2 cellular contexts compared by ENCODE assay signal in genomic region chr12:57234233-57234570, GRCh38.
TF ChIP-seq lines count a peak whose summit lies in the region.

No MANE protein-coding gene starts in this region.

TF ChIP-seq in HCT116, 20 proteins besides CTCF, POLR2A, EP300 and RAD21 (continued from another document):
- TF ChIP-seq REST (IDR thresholded peaks at IDR 0.05; ENCODE audit: low read depth) (no peak), EZH2phosphoT487 (IDR thresholded peaks at IDR 0.05; ENCODE audit: borderline replicate concordance) (no peak), SIN3A (IDR thresholded peaks at IDR 0.05; ENCODE audit: low read depth) (no peak), CEBPB (IDR thresholded peaks at IDR 0.05; ENCODE audit: low read depth) (no peak), SRF (IDR thresholded peaks at IDR 0.05; ENCODE audit: low read depth) (no peak), CBX3 (IDR thresholded peaks at IDR 0.05; ENCODE audit: low read depth) (no peak)
- TF ChIP-seq, protein P1, sequence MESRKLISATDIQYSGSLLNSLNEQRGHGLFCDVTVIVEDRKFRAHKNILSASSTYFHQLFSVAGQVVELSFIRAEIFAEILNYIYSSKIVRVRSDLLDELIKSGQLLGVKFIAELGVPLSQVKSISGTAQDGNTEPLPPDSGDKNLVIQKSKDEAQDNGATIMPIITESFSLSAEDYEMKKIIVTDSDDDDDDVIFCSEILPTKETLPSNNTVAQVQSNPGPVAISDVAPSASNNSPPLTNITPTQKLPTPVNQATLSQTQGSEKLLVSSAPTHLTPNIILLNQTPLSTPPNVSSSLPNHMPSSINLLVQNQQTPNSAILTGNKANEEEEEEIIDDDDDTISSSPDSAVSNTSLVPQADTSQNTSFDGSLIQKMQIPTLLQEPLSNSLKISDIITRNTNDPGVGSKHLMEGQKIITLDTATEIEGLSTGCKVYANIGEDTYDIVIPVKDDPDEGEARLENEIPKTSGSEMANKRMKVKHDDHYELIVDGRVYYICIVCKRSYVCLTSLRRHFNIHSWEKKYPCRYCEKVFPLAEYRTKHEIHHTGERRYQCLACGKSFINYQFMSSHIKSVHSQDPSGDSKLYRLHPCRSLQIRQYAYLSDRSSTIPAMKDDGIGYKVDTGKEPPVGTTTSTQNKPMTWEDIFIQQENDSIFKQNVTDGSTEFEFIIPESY (IDR thresholded peaks at IDR 0.05; ENCODE audit: extremely low read depth, insufficient replicate concordance, low read length) = no peak
TF ChIP-seq in HCT116: peak in this region for 0.

TF ChIP-seq in SK-N-SH, 30 proteins besides CTCF, POLR2A, EP300 and RAD21:
- no peak for TF ChIP-seq PBX3 (IDR thresholded peaks at IDR 0.05)
- TF ChIP-seq, protein P1 (IDR thresholded peaks at IDR 0.05; ENCODE audit: borderline replicate concordance, low read depth) = no peak
- no peak for TF ChIP-seq RXRA (IDR thresholded peaks at IDR 0.05; ENCODE audit: borderline replicate concordance, low read depth)
- no peak for TF ChIP-seq POLR2AphosphoS5 (IDR thresholded peaks at IDR 0.05; ENCODE audit: low read depth, low read length)
- no peak for TF ChIP-seq TEAD4 (IDR thresholded peaks at IDR 0.05; ENCODE audit: borderline replicate concordance, insufficient read depth)
- no peak for TF ChIP-seq GATA2 (CRISPR knock-in tag; IDR thresholded peaks at IDR 0.05)
- TF ChIP-seq TCF12 (IDR thresholded peaks at IDR 0.05) = no peak
- TF ChIP-seq ELF1 (IDR thresholded peaks at IDR 0.05) = no peak
- TF ChIP-seq, protein P2, sequence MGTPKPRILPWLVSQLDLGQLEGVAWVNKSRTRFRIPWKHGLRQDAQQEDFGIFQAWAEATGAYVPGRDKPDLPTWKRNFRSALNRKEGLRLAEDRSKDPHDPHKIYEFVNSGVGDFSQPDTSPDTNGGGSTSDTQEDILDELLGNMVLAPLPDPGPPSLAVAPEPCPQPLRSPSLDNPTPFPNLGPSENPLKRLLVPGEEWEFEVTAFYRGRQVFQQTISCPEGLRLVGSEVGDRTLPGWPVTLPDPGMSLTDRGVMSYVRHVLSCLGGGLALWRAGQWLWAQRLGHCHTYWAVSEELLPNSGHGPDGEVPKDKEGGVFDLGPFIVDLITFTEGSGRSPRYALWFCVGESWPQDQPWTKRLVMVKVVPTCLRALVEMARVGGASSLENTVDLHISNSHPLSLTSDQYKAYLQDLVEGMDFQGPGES (IDR thresholded peaks at IDR 0.05; ENCODE audit: low read depth, low read length) = no peak
- no peak for TF ChIP-seq EZH2phosphoT487 (IDR thresholded peaks at IDR 0.05; ENCODE audit: borderline replicate concordance, low read depth)
- no peak for TF ChIP-seq NRF1 (IDR thresholded peaks at IDR 0.05; ENCODE audit: low read depth, low read length)
